1 cellular context compared by ENCODE assay signal in genomic region chr20:48788486-48789072, GRCh38.
TF ChIP-seq lines count a peak whose summit lies in the region.

No MANE protein-coding gene starts in this region.

TF ChIP-seq in GM23338, 12 proteins besides CTCF, POLR2A, EP300 and RAD21 (continued from another document):
- TF ChIP-seq ZNF462 (CRISPR knock-in tag; IDR thresholded peaks at IDR 0.05), result no peak
- TF ChIP-seq EZH2phosphoT487 (IDR thresholded peaks at IDR 0.05; ENCODE audit: unreplicated experiment), result no peak
- TF ChIP-seq POLR2AphosphoS5 (IDR thresholded peaks at IDR 0.05; ENCODE audit: low read depth), result no peak
TF ChIP-seq in GM23338: peak in this region for 0.
